In genomic region chr3:177195941-177196472, GRCh38 we compare ENCODE assay signal across 8 cellular contexts. TPM values are rescaled to one million over a fixed set of nuclear protein-coding genes. Genes with fewer than 3 reads are reported as not detected.
DNase-seq lines count a peak whose midpoint lies in the region; ATAC-seq and TF ChIP-seq lines count a peak whose summit lies in the region.

No MANE protein-coding gene starts in this region.

- peaks cover 59% of the 10 kb centered on the region for H3K4me1 ChIP-seq in CD8-positive, alpha-beta memory T cell (ENCODE audit: insufficient read depth, low read length)

- no peaks in the 10 kb centered on the region for H3K36me3 ChIP-seq in CD8-positive, alpha-beta memory T cell (ENCODE audit: insufficient read depth, low read length)

- POLR2A ChIA-PET in CD8-positive, alpha-beta memory T cell (lab: Charles Lee), result interaction anchor here (0.7 to 5.2 kb wide), 6 partner anchors 37 to 1190 kb away, joined by 3 to 213 read pairs (median 4); no protein-coding TSS in a partner anchor

- CTCF ChIA-PET in CD8-positive, alpha-beta memory T cell (lab: Charles Lee), result interaction anchor here (0.7 to 2.8 kb wide), 13 partner anchors 39 to 468 kb away, joined by 3 to 16 read pairs (median 4); no protein-coding TSS in a partner anchor

- no peaks in the 10 kb centered on the region for H3K27me3 ChIP-seq in CD8-positive, alpha-beta memory T cell (ENCODE audit: insufficient read depth, low read length, poor library complexity, severe bottlenecking)

- peaks cover 0 to 7% of the 10 kb centered on the region in 2 donors for H3K27me3 Mint-ChIP-seq in CD8-positive, alpha-beta memory T cell
- no peaks in the 10 kb centered on the region for H3K27me3 Mint-ChIP-seq in progenitor cell of endocrine pancreas

- peaks cover 0 to 1% (median 0%) of the 10 kb centered on the region in 5 donors for H3K9me3 Mint-ChIP-seq in CD8-positive, alpha-beta memory T cell
- no peaks in the 10 kb centered on the region for H3K9me3 Mint-ChIP-seq in progenitor cell of endocrine pancreas (ENCODE audit: low read depth)

- H3K27ac ChIP-seq in CD8-positive, alpha-beta memory T cell (ENCODE audit: low read depth, low read length), result peak overlapping the region; percentile 79

- peaks cover 0 to 21% (median 2%) of the 10 kb centered on the region in 3 donors for H3K36me3 Mint-ChIP-seq in CD8-positive, alpha-beta memory T cell
- H3K36me3 Mint-ChIP-seq in progenitor cell of endocrine pancreas (ENCODE audit: insufficient read depth), result peaks cover 10% of the 10 kb centered on the region

- peak in 2 of 5 donors; percentile 53 to 60 for DNase-seq in CD8-positive, alpha-beta memory T cell
- DNase-seq in HT1080 (ENCODE audit: low read depth), result peak; percentile 34
- DNase-seq in fibroblast of the aortic adventitia (ENCODE audit: low read depth), result peak; percentile 28
- DNase-seq in progenitor cell of endocrine pancreas (ENCODE audit: low spot score, unreplicated experiment), result no peak
- DNase-seq in occipital lobe (lab: John Stamatoyannopoulos, UW), result no peak

- peaks cover 60 to 73% (median 73%) of the 10 kb centered on the region in 3 donors for H3K4me1 Mint-ChIP-seq in CD8-positive, alpha-beta memory T cell
- peaks cover 45% of the 10 kb centered on the region for H3K4me1 Mint-ChIP-seq in progenitor cell of endocrine pancreas (ENCODE audit: low read depth)

- TF ChIP-seq CTCF in WI38 (IDR thresholded peaks at IDR 0.05; ENCODE audit: low read depth, low read length), result no peak
- TF ChIP-seq CTCF in fibroblast of the aortic adventitia (IDR thresholded peaks at IDR 0.05; ENCODE audit: insufficient read depth, low read length), result no peak
- no peak for TF ChIP-seq CTCF in progenitor cell of endocrine pancreas (IDR thresholded peaks at IDR 0.05; ENCODE audit: unreplicated experiment)

- H3K27ac Mint-ChIP-seq in CD8-positive, alpha-beta memory T cell, result peak overlapping the region; percentile 88 to 99 (median 98)
- H3K27ac Mint-ChIP-seq in progenitor cell of endocrine pancreas, result peak overlapping the region; percentile 97

- peak overlapping the region; percentile 92 to 99 (median 98) for H3K4me3 Mint-ChIP-seq in CD8-positive, alpha-beta memory T cell
- peak overlapping the region; percentile 91 for H3K4me3 Mint-ChIP-seq in progenitor cell of endocrine pancreas (ENCODE audit: low read depth)

- no peaks in the 10 kb centered on the region for H3K9me3 ChIP-seq in CD8-positive, alpha-beta memory T cell (ENCODE audit: low read length)

- ATAC-seq in HG03175 (IDR thresholded peaks at IDR 0.05; ENCODE audit: unreplicated experiment) (no peak), HG02798 (IDR thresholded peaks at IDR 0.05; ENCODE audit: poor library complexity, unreplicated experiment) (no peak)

- H3K4me3 ChIP-seq in CD8-positive, alpha-beta memory T cell (ENCODE audit: low read length), result peak overlapping the region; percentile 92
- H3K4me3 ChIP-seq in WI38 (ENCODE audit: low read depth, low read length) (peak overlapping the region; percentile 79), fibroblast of the aortic adventitia (ENCODE audit: low read depth, low read length) (peak overlapping the region; percentile 74)

RNA-seq across cellular contexts. Expression of gene TBL1XR1, which starts 1.3 kb away (rescaled TPM):
- total RNA-seq in CD8-positive, alpha-beta memory T cell, result 100 to 1,000 TPM; 173 to 193 TPM
- 36.3 TPM for polyA plus RNA-seq in CD8-positive, alpha-beta memory T cell
- 110 and 158 TPM in 2 replicates for total RNA-seq in HT1080 (2014; rRNA removed; shearing (Covaris generic))
- polyA plus RNA-seq in HT1080 (2015; cell fraction: cytosol; rRNA removed), result 76.9 and 108 TPM in 2 replicates
- polyA plus RNA-seq in HT1080 (2015; cell fraction: nucleus; rRNA removed), result 84.3 and 92.9 TPM in 2 replicates
- 73.2 and 171 TPM in 2 replicates for total RNA-seq in fibroblast of the aortic adventitia (ENCODE audit: low replicate concordance)
- total RNA-seq in progenitor cell of endocrine pancreas, result 181 and 207 TPM in 2 replicates
- total RNA-seq in occipital lobe, result 358 TPM

Comparison
In these comparisons a context has a peak if more than half of its experiments do, and no peak if none do; other contexts are left out.
1. DNase-seq: peak in HT1080 (single experiment) and fibroblast of the aortic adventitia (single experiment); none in progenitor cell of endocrine pancreas (single experiment) and occipital lobe (single experiment).
2. Peak in every context shown above with its lines, with median percentiles within 50 percentile points of each other: H3K4me3 ChIP-seq.